1 cellular context compared by ENCODE assay signal in genomic region chr4:6195602-6196319, GRCh38.
A peak's percentile ranks its signal among the peaks of the same experiment; 100 is the strongest.
TF ChIP-seq lines count a peak whose summit lies in the region.

No MANE protein-coding gene starts in this region.

TF ChIP-seq in K562, 482 proteins besides CTCF, POLR2A, EP300 and RAD21:
- TF ChIP-seq VEZF1 (CRISPR knock-in tag; IDR thresholded peaks at IDR 0.05) (no peak), ZBTB40 (IDR thresholded peaks at IDR 0.05) (peak; percentile 84), ZBTB40 (CRISPR knock-in tag; IDR thresholded peaks at IDR 0.05) (no peak), PCBP2 (IDR thresholded peaks at IDR 0.05; ENCODE audit: low read depth, low read length, poor library complexity, severe bottlenecking) (no peak)
